Comparison of ENCODE assay signal across 16 cellular contexts in the genomic region with DNA sequence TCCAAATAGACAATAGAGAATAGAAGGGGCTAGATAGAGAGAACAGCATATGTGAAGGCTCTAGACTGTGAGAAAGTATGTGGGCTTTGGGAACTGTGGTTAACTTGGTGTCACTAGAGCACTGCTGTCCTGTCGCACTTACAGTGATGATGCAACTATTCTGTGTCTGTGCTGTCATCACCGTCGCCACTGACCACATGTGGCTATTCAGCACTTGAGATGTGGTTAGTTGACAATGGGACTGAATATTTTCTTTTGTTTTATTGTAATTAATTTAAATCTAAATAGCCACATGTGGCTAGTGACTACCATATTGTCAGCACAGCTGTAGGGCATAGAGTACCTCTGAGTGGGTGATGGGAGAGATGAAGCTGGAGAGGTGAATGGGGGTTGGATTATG. TPM values are rescaled to one million over a fixed set of nuclear protein-coding genes. Genes with fewer than 3 reads are reported as not detected.
A peak's percentile ranks its signal among the peaks of the same experiment; 100 is the strongest.
DNase-seq lines count a peak whose midpoint lies in the region; ATAC-seq and TF ChIP-seq lines count a peak whose summit lies in the region.
"Had no signal": no experiment of that assay in that cellular context is flagged by ENCODE, and none has a peak within 500 bp of the region (broad histone marks: within the 10 kb centered on the region; RNA-seq: fewer than 3 reads in every experiment).

No MANE protein-coding gene starts in this region.

- ATAC-seq in DND-41 (ENCODE audit: insufficient read depth, low read depth) (peak; percentile 52; the same call in 1 of the 3 replicates), T-cell (replicated peaks in 1 of 4) (peak in 1 of 4 experiments; percentile 24), right lobe of liver (peak; percentile 39 to 73 (median 56))
- ATAC-seq: foreskin keratinocyte had no signal

- DNase-seq in DND-41 (no peak), H4 (ENCODE audit: low spot score) (peak; percentile 56), T-cell (peak in 19 of 34 experiments; percentile 7 to 56 (median 31)), right lobe of liver (no peak), cerebellar nuclear complex (lab: John Stamatoyannopoulos, UW) (no peak), NCI-H2171 treated with DMSO at 0.1 percent for 48 hours (lab: John Stamatoyannopoulos, UW) (no peak), NCI-H187 (lab: John Stamatoyannopoulos, UW) (no peak)
- DNase-seq in activated CD4-positive, alpha-beta T cell treated with anti-CD3 and anti-CD28 coated beads, Interleukin-2, amount 50 U/mL, for 4 hours, result no peak
- DNase-seq: activated T-cell treated with anti-CD3 and anti-CD28 coated beads, Interleukin-2, amount 50 U/mL, for 1 hour; amygdala; CD4-positive, alpha-beta T cell; foreskin keratinocyte; GDM1; NCI-H1105 treated with DMSO at 0.1 percent for 48 hours; stimulated activated CD4-positive, alpha-beta T cell treated with anti-CD3 and anti-CD28 coated beads, Interleukin-4, amount 100 ng/mL, for 4 hours had no signal

- peaks cover 1 to 9% of the 10 kb centered on the region in 2 donors for H3K27me3 Mint-ChIP-seq in T-cell

- H3K4me1 Mint-ChIP-seq in T-cell, result peaks cover 12 to 33% (median 14%) of the 10 kb centered on the region in 3 donors

- no peak overlapping the region for H3K9ac ChIP-seq in DND-41 (ENCODE audit: low read depth, low read length)

- no peak overlapping the region for H2AFZ ChIP-seq in DND-41 (ENCODE audit: low read depth, low read length)

- CTCF ChIA-PET in T-cell (lab: Charles Lee), result no interaction called here

- H3K4me3 ChIP-seq in DND-41 (ENCODE audit: low read depth in 1 of 2, low read length in 2 of 2) (no peak overlapping the region), right lobe of liver (no peak overlapping the region)

- TF ChIP-seq POLR2A in right lobe of liver (IDR thresholded peaks at IDR 0.05), result no peak

- H3K9me3 ChIP-seq in DND-41 (ENCODE audit: insufficient read depth, low read length, severe bottlenecking) (peaks cover 24% of the 10 kb centered on the region), right lobe of liver (no peaks in the 10 kb centered on the region)

- intact Hi-C loops in right lobe of liver (cut with DNase I), result no loop called here

- H3K27me3 ChIP-seq in DND-41 (ENCODE audit: insufficient read depth, low read length, poor library complexity) (no peaks in the 10 kb centered on the region), right lobe of liver (no peaks in the 10 kb centered on the region)
- H3K27me3 ChIP-seq: foreskin keratinocyte had no signal

- no peaks in the 10 kb centered on the region for H3K79me2 ChIP-seq in DND-41 (ENCODE audit: insufficient read depth, low read length)

- peaks cover 13% of the 10 kb centered on the region for H3K4me1 ChIP-seq in DND-41 (ENCODE audit: insufficient read depth, low read length)
- H3K4me1 ChIP-seq in right lobe of liver, result peaks cover 0 to 17% (median 0%) of the 10 kb centered on the region in 4 donors

- peaks cover 8% of the 10 kb centered on the region for H3K36me3 Mint-ChIP-seq in T-cell

- no peak overlapping the region for H3K4me2 ChIP-seq in DND-41 (ENCODE audit: insufficient read depth, low read length)

- no peak overlapping the region for H3K4me3 Mint-ChIP-seq in T-cell
- H3K4me3 Mint-ChIP-seq: CD4-positive, alpha-beta T cell had no signal

- H3K27ac Mint-ChIP-seq in T-cell, result no peak overlapping the region
- H3K27ac Mint-ChIP-seq: CD4-positive, alpha-beta T cell had no signal

- peaks cover 5 to 23% (median 18%) of the 10 kb centered on the region in 3 donors for H3K9me3 Mint-ChIP-seq in T-cell

- H3K36me3 ChIP-seq in DND-41 (ENCODE audit: insufficient read depth, low read length), result no peaks in the 10 kb centered on the region
- H3K36me3 ChIP-seq in right lobe of liver, result no peaks in the 10 kb centered on the region

- TF ChIP-seq CTCF in DND-41 (IDR thresholded peaks at IDR 0.05; ENCODE audit: borderline replicate concordance, extremely low read depth, low read length, poor library complexity, severe bottlenecking), result no peak
- no peak for TF ChIP-seq CTCF in right lobe of liver (IDR thresholded peaks at IDR 0.05)

- no peaks in the 10 kb centered on the region for H4K20me1 ChIP-seq in DND-41 (ENCODE audit: insufficient read depth, low read length)

- no peak overlapping the region for H3K27ac ChIP-seq in DND-41 (ENCODE audit: low read length)
- H3K27ac ChIP-seq in right lobe of liver, result no peak overlapping the region
- H3K27ac ChIP-seq: foreskin keratinocyte, VCaP had no signal

- POLR2A ChIA-PET in T-cell (lab: Charles Lee), result no interaction called here

- 40% methylated on average over 3 of the region's 3 CpGs for WGBS in right lobe of liver (ENCODE audit: insufficient coverage, low coverage, low lambda C conversion rate, missing lambda C conversion rate)

RNA-seq across cellular contexts. Expression of a gene that starts 39.0 kb away (rescaled TPM):
- 21.9 and 39.1 TPM in 2 replicates for total RNA-seq in H4 (2014; rRNA removed; shearing (Covaris generic))
- total RNA-seq in T-cell (10 to 100 TPM; 23.6 to 42.4 (median 28.5) TPM), right lobe of liver (10 to 100 TPM; 25.8 to 88.8 (median 37.4) TPM)

Comparison
In these comparisons a context has a peak if more than half of its experiments do, and no peak if none do; other contexts are left out.
1. DNase-seq: peak in H4 (single experiment) and T-cell (19 of 34); none in DND-41 (single experiment), right lobe of liver (0 of 3), cerebellar nuclear complex (0 of 2), activated CD4-positive, alpha-beta T cell treated with anti-CD3 and anti-CD28 coated beads, Interleukin-2, amount 50 U/mL, for 4 hours (0 of 2), NCI-H2171 treated with DMSO at 0.1 percent for 48 hours (single experiment) and NCI-H187 (0 of 2).